Comparison of ENCODE assay signal across 11 cellular contexts in the genomic region with DNA sequence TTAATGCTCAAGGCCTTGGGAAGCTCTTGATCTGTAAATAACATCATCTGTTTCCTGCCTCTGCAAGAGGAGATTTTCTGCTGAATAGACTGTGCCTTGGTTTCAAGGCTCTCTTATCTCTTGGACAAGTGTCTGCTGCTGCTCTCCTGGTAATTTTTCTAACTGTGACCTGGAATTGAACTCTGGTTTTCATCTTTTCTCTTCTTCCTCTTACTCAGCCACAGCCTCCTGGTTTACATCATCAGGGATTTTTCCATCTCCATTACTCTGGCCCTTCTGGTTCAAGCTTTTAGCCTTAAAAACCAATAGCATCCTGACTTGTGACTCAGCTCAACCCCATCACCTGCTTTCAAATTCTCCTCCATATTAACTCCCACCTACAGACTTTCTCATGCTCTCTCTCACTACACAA. TPM values are rescaled to one million over a fixed set of nuclear protein-coding genes. Genes with fewer than 3 reads are reported as not detected.
A peak's percentile ranks its signal among the peaks of the same experiment; 100 is the strongest.
DNase-seq lines count a peak whose midpoint lies in the region; ATAC-seq, FAIRE-seq and TF ChIP-seq lines count a peak whose summit lies in the region.
"Had no signal": no experiment of that assay in that cellular context is flagged by ENCODE, and none has a peak within 500 bp of the region (broad histone marks: within the 10 kb centered on the region; RNA-seq: fewer than 3 reads in every experiment).

No MANE protein-coding gene starts in this region.

- no peaks in the 10 kb centered on the region for H3K9me3 ChIP-seq in HAP-1
- H3K9me3 ChIP-seq: left lung had no signal

- no peak overlapping the region for H3K4me3 ChIP-seq in fibroblast of the aortic adventitia (ENCODE audit: low read depth, low read length)
- no peak overlapping the region for H3K4me3 ChIP-seq in HAP-1
- H3K4me3 ChIP-seq: left lung had no signal

- ATAC-seq in GM18505 (IDR thresholded peaks at IDR 0.05; ENCODE audit: unreplicated experiment) (peak; percentile 65), GM21619 (IDR thresholded peaks at IDR 0.05; ENCODE audit: unreplicated experiment) (peak; percentile 67)
- ATAC-seq: left lung had no signal

- 0 out of 2 replicates have a peak, but pooled peaks cover 2% of the 10 kb centered on the region for H3K27me3 ChIP-seq in HAP-1 (ENCODE audit: low read depth)
- H3K27me3 ChIP-seq: left lung had no signal

- no peak for TF ChIP-seq POLR2A in GM18505 (IDR thresholded peaks at IDR 0.05; ENCODE audit: borderline replicate concordance, extremely low read depth, insufficient read depth, insufficient read length)

- in situ Hi-C loops in HAP-1 (cut with MboI; ENCODE audit: low sequenced_read_pairs): no loop called here

- H3K4me1 ChIP-seq in HAP-1: no peaks in the 10 kb centered on the region

- no peaks in the 10 kb centered on the region for H3K36me3 ChIP-seq in HAP-1 (replicated peaks)
- H3K36me3 ChIP-seq: left lung had no signal

- FAIRE-seq in HTR-8/SVneo (lab: Jason Lieb, UNC): no peak

- DNase-seq in NCI-H226 (peak; percentile 85), fibroblast of the aortic adventitia (ENCODE audit: low read depth) (peak; percentile 29), HAP-1 (ENCODE audit: low spot score in 2 of 2) (no peak), DMS79 treated with DMSO at 0.1 percent for 48 hours (lab: John Stamatoyannopoulos, UW) (no peak), NCI-H526 treated with DMSO at 0.1 percent for 48 hours (lab: John Stamatoyannopoulos, UW) (no peak), HTR-8/SVneo (ENCODE audit: insufficient read length, low spot score) (no peak)
- DNase-seq: KG1, left lung, substantia nigra had no signal

- TF ChIP-seq CTCF in fibroblast of the aortic adventitia (IDR thresholded peaks at IDR 0.05; ENCODE audit: insufficient read depth, low read length): no peak

RNA-seq across cellular contexts. Expression of a gene that starts 49.6 kb away (rescaled TPM):
- 4.2 and 26.7 TPM in 2 replicates for total RNA-seq in fibroblast of the aortic adventitia (ENCODE audit: low replicate concordance)

RNA-seq across cellular contexts. Expression of a gene that starts 49.6 kb away (rescaled TPM):
- total RNA-seq in fibroblast of the aortic adventitia (ENCODE audit: low replicate concordance): 9.2 and 18.9 TPM in 2 replicates

Comparison
In these comparisons a context has a peak if more than half of its experiments do, and no peak if none do; other contexts are left out.
1. DNase-seq: peak in NCI-H226 (single experiment) and fibroblast of the aortic adventitia (single experiment); none in HAP-1 (0 of 2), DMS79 treated with DMSO at 0.1 percent for 48 hours (single experiment), NCI-H526 treated with DMSO at 0.1 percent for 48 hours (single experiment) and HTR-8/SVneo (single experiment).